In genomic region chr5:120465281-120465961, GRCh38 we compare ENCODE assay signal across 8 cellular contexts. TPM values are rescaled to one million over a fixed set of nuclear protein-coding genes. Genes with fewer than 3 reads are reported as not detected.
DNase-seq lines count a peak whose midpoint lies in the region; ATAC-seq, FAIRE-seq and TF ChIP-seq lines count a peak whose summit lies in the region.

No MANE protein-coding gene starts in this region.

- H3K4me1 ChIP-seq in astrocyte (ENCODE audit: insufficient read depth, low read length), result peaks cover 4% of the 10 kb centered on the region
- peaks cover 27 to 34% of the 10 kb centered on the region in 2 donors for H3K4me1 ChIP-seq in gastrocnemius medialis

- H3K36me3 Mint-ChIP-seq in astrocyte (ENCODE audit: low read depth, unreplicated experiment), result no peaks in the 10 kb centered on the region

- H3K79me2 ChIP-seq in astrocyte (ENCODE audit: insufficient read depth, low read length), result peaks cover 61% of the 10 kb centered on the region

- no peaks in the 10 kb centered on the region for H3K9me3 Mint-ChIP-seq in astrocyte (ENCODE audit: unreplicated experiment)

- H4K20me1 ChIP-seq in astrocyte (ENCODE audit: insufficient read depth, low read length), result no peaks in the 10 kb centered on the region

- TF ChIP-seq CTCF in AG04449 (IDR thresholded peaks at IDR 0.05; ENCODE audit: insufficient read depth, low read length, missing control alignments) (no peak), astrocyte (IDR thresholded peaks at IDR 0.05; ENCODE audit: insufficient read depth, low read depth, low read length) (no peak), gastrocnemius medialis (IDR thresholded peaks at IDR 0.05 in 4 of 5, conservative IDR thresholded peaks at IDR 0.05 in 1 of 5) (no peak)

- no peaks in the 10 kb centered on the region for H3K36me3 ChIP-seq in astrocyte (ENCODE audit: insufficient read depth, low read length)
- no peaks in the 10 kb centered on the region for H3K36me3 ChIP-seq in gastrocnemius medialis

- H3K27ac ChIP-seq in astrocyte (ENCODE audit: low read depth, low read length) (peak overlapping the region; percentile 74), gastrocnemius medialis (peak overlapping the region; percentile 78 to 82 (median 82))

- H3K4me3 ChIP-seq in AG04449 (ENCODE audit: low read depth, low read length) (peak overlapping the region; percentile 85), astrocyte (ENCODE audit: insufficient read depth, low read depth, low read length) (peak overlapping the region; percentile 95), gastrocnemius medialis (peak overlapping the region; percentile 72 to 90 (median 82))

- H3K9me3 ChIP-seq in astrocyte (ENCODE audit: insufficient read depth, low read depth, low read length) (no peaks in the 10 kb centered on the region), gastrocnemius medialis (no peaks in the 10 kb centered on the region)

- POLR2A ChIA-PET in AG04449 (lab: Yijun Ruan, JAX), result interaction anchor here (0.6 kb wide), 1 partner anchor 520 kb away, joined by 3 read pairs; no protein-coding TSS in a partner anchor

- TF ChIP-seq POLR2A in gastrocnemius medialis (IDR thresholded peaks at IDR 0.05), result peak in 1 of 2 donors; percentile 18

- H2AFZ ChIP-seq in astrocyte (ENCODE audit: low read depth, low read length), result peak overlapping the region; percentile 97

- CTCF ChIA-PET in AG04449 (lab: Yijun Ruan, JAX), result interaction anchor here (0.8 kb wide), 1 partner anchor 522 kb away, joined by 3 read pairs; no protein-coding TSS in a partner anchor

- peak overlapping the region; percentile 91 for H3K4me3 Mint-ChIP-seq in astrocyte (ENCODE audit: unreplicated experiment)

- peak overlapping the region; percentile 91 for H3K9ac ChIP-seq in astrocyte (ENCODE audit: low read length)

- H3K4me2 ChIP-seq in astrocyte (ENCODE audit: low read length), result peak overlapping the region; percentile 96

- no peaks in the 10 kb centered on the region for H3K27me3 ChIP-seq in astrocyte (ENCODE audit: insufficient read depth, low read length)
- H3K27me3 ChIP-seq in gastrocnemius medialis, result no peaks in the 10 kb centered on the region

- ATAC-seq in HG03432 (IDR thresholded peaks at IDR 0.05; ENCODE audit: unreplicated experiment) (peak; percentile 14), gastrocnemius medialis (peak; percentile 64 to 77), GM21367 (IDR thresholded peaks at IDR 0.05; ENCODE audit: unreplicated experiment) (no peak)

- in situ Hi-C loops in gastrocnemius medialis (cut with MboI; ENCODE audit: low sequenced_read_pairs in 4 of 4), result loop anchor here in 3 of 4 donors (10.0 to 25.0 kb wide), 4 partner anchors 403 to 1003 kb away; partner anchors contain the start of gene HSD17B4 (in 1 of the 3)

- peaks cover 5% of the 10 kb centered on the region for H3K4me1 Mint-ChIP-seq in astrocyte (ENCODE audit: low read depth, unreplicated experiment)

- no peak overlapping the region for H3K27ac Mint-ChIP-seq in astrocyte (ENCODE audit: unreplicated experiment)

- no peak for DNase-seq in AG04449 (ENCODE audit: low read depth, low spot score)
- DNase-seq in astrocyte (ENCODE audit: low read depth), result peak; percentile 42
- DNase-seq in hippocampal formation (lab: John Stamatoyannopoulos, UW), result peak; percentile 27 to 34
- DNase-seq in gastrocnemius medialis, result peak; percentile 33 to 50
- DNase-seq in stimulated activated CD4-positive, alpha-beta T cell treated with anti-CD3 and anti-CD28 coated beads, Interleukin-4, amount 100 ng/mL, for 24 hours, result no peak
- no peak for DNase-seq in midbrain (lab: John Stamatoyannopoulos, UW)

- intact Hi-C loops in gastrocnemius medialis (cut with DNase I; ENCODE audit: low total_unique reads), result no loop called here

- H3K27me3 Mint-ChIP-seq in astrocyte (ENCODE audit: low read depth, unreplicated experiment), result no peaks in the 10 kb centered on the region

- FAIRE-seq in astrocyte (lab: Jason Lieb, UNC), result no peak

RNA-seq across cellular contexts. Expression of gene PRR16, which starts 1.3 kb away (rescaled TPM):
- total RNA-seq in astrocyte, result 8.8 and 9.1 TPM in 2 replicates
- total RNA-seq in gastrocnemius medialis, result 1 to 10 TPM in 3 of 4 donors, under 1 TPM in 1; 0.66 to 3.9 (median 2.6) TPM

Comparison
In these comparisons a context has a peak if more than half of its experiments do, and no peak if none do; other contexts are left out.
1. DNase-seq: peak in astrocyte (single experiment), hippocampal formation (2 of 2) and gastrocnemius medialis (2 of 2); none in AG04449 (single experiment), stimulated activated CD4-positive, alpha-beta T cell treated with anti-CD3 and anti-CD28 coated beads, Interleukin-4, amount 100 ng/mL, for 24 hours (single experiment) and midbrain (single experiment).
2. Peak in every context shown above with its lines, with median percentiles within 50 percentile points of each other: H3K4me3 ChIP-seq.